Comparison of ENCODE assay signal across 12 cellular contexts in the genomic region with DNA sequence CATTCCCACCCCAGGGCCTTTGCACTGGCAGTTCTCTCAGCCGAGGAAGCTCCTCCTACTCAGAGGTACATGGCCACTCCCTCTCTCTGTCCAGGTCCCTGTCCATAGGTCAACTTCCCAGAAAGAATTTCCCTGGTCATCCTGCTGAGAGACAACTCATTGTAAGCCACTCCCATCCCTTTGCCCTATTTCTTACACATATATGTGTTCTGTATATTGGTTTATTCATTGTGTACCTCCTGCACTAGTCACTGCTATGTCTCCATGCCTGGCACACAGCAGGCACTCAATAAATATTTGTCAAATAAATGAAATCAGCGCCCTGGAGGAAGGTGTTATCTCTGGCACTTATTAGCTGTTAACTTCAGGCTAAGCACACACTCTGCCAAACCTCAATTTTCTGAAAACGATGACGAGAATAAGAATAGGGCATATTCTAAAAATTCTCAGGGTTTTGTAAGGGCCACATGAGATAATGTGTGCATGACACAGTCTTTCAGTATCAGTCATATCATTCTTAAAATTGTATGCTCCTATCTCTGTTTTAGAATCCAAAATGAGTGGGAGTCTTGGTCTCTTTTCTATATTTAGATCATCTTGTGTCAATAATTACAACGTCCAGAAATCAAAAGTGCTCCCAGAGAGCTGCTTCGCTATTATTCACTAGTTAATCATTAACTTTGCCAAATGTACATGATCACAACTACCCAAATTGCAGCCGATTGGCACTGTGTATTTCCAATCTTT.
DNase-seq lines count a peak whose midpoint lies in the region; ATAC-seq and TF ChIP-seq lines count a peak whose summit lies in the region.
"Had no signal": no experiment of that assay in that cellular context is flagged by ENCODE, and none has a peak within 500 bp of the region (broad histone marks: within the 10 kb centered on the region; RNA-seq: fewer than 3 reads in every experiment).

No MANE protein-coding gene starts in this region.

- peak; percentile 80 for ATAC-seq in GM18498 (IDR thresholded peaks at IDR 0.05; ENCODE audit: unreplicated experiment)
- ATAC-seq in GM21367 (IDR thresholded peaks at IDR 0.05; ENCODE audit: unreplicated experiment) = peak; percentile 73
- ATAC-seq in HG03060 (IDR thresholded peaks at IDR 0.05; ENCODE audit: low read depth, unreplicated experiment) = peak; percentile 94
- no peak for ATAC-seq in T-helper 17 cell
- no peak for ATAC-seq in activated naive CD8-positive, alpha-beta T cell treated with anti-CD3 and anti-CD28 coated beads, Interleukin-2, amount 50 U/mL, for 24 hours
- ATAC-seq: CD8-positive, alpha-beta T cell; psoas muscle; Right ventricle myocardium inferior had no signal

- peak overlapping the region; percentile 84 for H3K27ac ChIP-seq in VCaP
- no peak overlapping the region for H3K27ac ChIP-seq in dorsolateral prefrontal cortex
- H3K27ac ChIP-seq: psoas muscle had no signal

- H3K4me1 Mint-ChIP-seq in T-helper 17 cell = no peaks in the 10 kb centered on the region
- H3K4me1 Mint-ChIP-seq in activated naive CD8-positive, alpha-beta T cell treated with anti-CD3 and anti-CD28 coated beads, Interleukin-2, amount 50 U/mL, for 24 hours = no peaks in the 10 kb centered on the region

- TF ChIP-seq CTCF in VCaP (conservative IDR thresholded peaks at IDR 0.05) = no peak
- TF ChIP-seq CTCF in dorsolateral prefrontal cortex (IDR thresholded peaks at IDR 0.05 in 54 of 56, conservative IDR thresholded peaks at IDR 0.05 in 2 of 56; ENCODE audit: low read depth in 1 of 56, partially characterized antibody in 56 of 56) = no peak

- H3K27ac Mint-ChIP-seq in T-helper 17 cell = no peak overlapping the region
- H3K27ac Mint-ChIP-seq in activated naive CD8-positive, alpha-beta T cell treated with anti-CD3 and anti-CD28 coated beads, Interleukin-2, amount 50 U/mL, for 24 hours = no peak overlapping the region
- H3K27ac Mint-ChIP-seq: CD8-positive, alpha-beta T cell had no signal

- no peaks in the 10 kb centered on the region for H3K36me3 Mint-ChIP-seq in T-helper 17 cell (ENCODE audit: low read depth)
- no peaks in the 10 kb centered on the region for H3K36me3 Mint-ChIP-seq in activated naive CD8-positive, alpha-beta T cell treated with anti-CD3 and anti-CD28 coated beads, Interleukin-2, amount 50 U/mL, for 24 hours (ENCODE audit: low read depth)
- H3K36me3 Mint-ChIP-seq: CD8-positive, alpha-beta T cell had no signal

- DNase-seq in dorsolateral prefrontal cortex = no peak
- DNase-seq in T-helper 17 cell = no peak
- no peak for DNase-seq in activated naive CD8-positive, alpha-beta T cell treated with anti-CD3 and anti-CD28 coated beads, Interleukin-2, amount 50 U/mL, for 24 hours
- no peak for DNase-seq in OCI-M1 (lab: John Stamatoyannopoulos, UW)
- DNase-seq: CD8-positive, alpha-beta T cell; erythroblast; psoas muscle had no signal

- intact Hi-C loops in dorsolateral prefrontal cortex (cut with DNase I) = no loop called here

- H3K27me3 ChIP-seq in dorsolateral prefrontal cortex = peaks cover 0 to 13% (median 0%) of the 10 kb centered on the region in 45 donors

- no peak overlapping the region for H3K4me3 ChIP-seq in dorsolateral prefrontal cortex
- H3K4me3 ChIP-seq: psoas muscle had no signal

- H3K27me3 Mint-ChIP-seq in T-helper 17 cell = peaks cover 46% of the 10 kb centered on the region
- peaks cover 6% of the 10 kb centered on the region for H3K27me3 Mint-ChIP-seq in activated naive CD8-positive, alpha-beta T cell treated with anti-CD3 and anti-CD28 coated beads, Interleukin-2, amount 50 U/mL, for 24 hours

- H3K9me3 ChIP-seq in T-helper 17 cell (ENCODE audit: control insufficient read depth, low read length, poor library complexity, severe bottlenecking) = no peaks in the 10 kb centered on the region
- H3K9me3 ChIP-seq: psoas muscle had no signal

- no peaks in the 10 kb centered on the region for H3K9me3 Mint-ChIP-seq in activated naive CD8-positive, alpha-beta T cell treated with anti-CD3 and anti-CD28 coated beads, Interleukin-2, amount 50 U/mL, for 24 hours
- H3K9me3 Mint-ChIP-seq: CD8-positive, alpha-beta T cell had no signal

- H3K4me3 Mint-ChIP-seq in T-helper 17 cell = no peak overlapping the region
- no peak overlapping the region for H3K4me3 Mint-ChIP-seq in activated naive CD8-positive, alpha-beta T cell treated with anti-CD3 and anti-CD28 coated beads, Interleukin-2, amount 50 U/mL, for 24 hours
- H3K4me3 Mint-ChIP-seq: CD8-positive, alpha-beta T cell had no signal

Comparison
In these comparisons a context has a peak if more than half of its experiments do, and no peak if none do; other contexts are left out.
1. ATAC-seq: peak in GM18498 (single experiment), GM21367 (single experiment) and HG03060 (single experiment); none in T-helper 17 cell (single experiment) and activated naive CD8-positive, alpha-beta T cell treated with anti-CD3 and anti-CD28 coated beads, Interleukin-2, amount 50 U/mL, for 24 hours (single experiment).